In genomic region chr22:38373783-38374432, GRCh38 we compare ENCODE assay signal across 8 cellular contexts. TPM values are rescaled to one million over a fixed set of nuclear protein-coding genes. Genes with fewer than 3 reads are reported as not detected.
DNase-seq lines count a peak whose midpoint lies in the region; ATAC-seq and TF ChIP-seq lines count a peak whose summit lies in the region.
"Not testable (repeated sequence)": the region's sequence is repeated elsewhere in the genome, so short reads cannot be mapped to it uniquely, and the experiment has no call there.

No MANE protein-coding gene starts in this region.

- peak overlapping the region in 6 of 7 donors; percentile 29 to 91 (median 49) for H3K27ac Mint-ChIP-seq in CD4-positive, alpha-beta memory T cell
- H3K27ac Mint-ChIP-seq in activated B cell treated with CpG ODN at 0.5 μM for 24 hours, result peak overlapping the region; percentile 94
- not testable (repeated sequence) for H3K27ac Mint-ChIP-seq in activated naive CD4-positive, alpha-beta T cell treated with anti-CD3 and anti-CD28 coated beads for 36 hours; endothelial cell (ENCODE audit: unreplicated experiment)
- H3K27ac Mint-ChIP-seq in naive thymus-derived CD8-positive, alpha-beta T cell, result peak overlapping the region in 4 of 10 donors; percentile 60 to 70 (median 70)
- H3K27ac Mint-ChIP-seq in stimulated activated naive B cell treated with anti-CD40 and anti-IgM and Interleukin-4, amounts not matched to agents 10 μg/mL and 1 μg/mL and 100 μg/mL, for 72 hours, result peak overlapping the region; percentile 93

- CTCF ChIA-PET in CD4-positive, alpha-beta memory T cell (lab: Charles Lee; ENCODE audit: partially characterized antibody); OCI-LY7 (lab: Charles Lee; ENCODE audit: unreplicated experiment); activated B cell treated with CpG ODN at 0.5 μM for 24 hours (lab: Charles Lee): not testable (repeated sequence)
- CTCF ChIA-PET in activated naive CD4-positive, alpha-beta T cell treated with anti-CD3 and anti-CD28 coated beads for 36 hours (lab: Charles Lee), result interaction anchor here (0.5 to 1.0 kb wide), 2 partner anchors 39 to 129 kb away, joined by 3 to 5 read pairs; no protein-coding TSS in a partner anchor

- ATAC-seq in activated B cell treated with CpG ODN at 0.5 μM for 24 hours (ENCODE audit: low read depth), result peak; percentile 85
- ATAC-seq in naive thymus-derived CD8-positive, alpha-beta T cell, result peak in 1 of 2 donors; percentile 59
- peak; percentile 75 to 93 for ATAC-seq in stimulated activated naive B cell treated with anti-CD40 and anti-IgM and Interleukin-4, amounts not matched to agents 10 μg/mL and 1 μg/mL and 100 μg/mL, for 72 hours (replicated peaks)

- H3K4me2 ChIP-seq in OCI-LY7 (ENCODE audit: low read length), result peak overlapping the region; percentile 81

- BruUV-seq in OCI-LY7 (replicated peaks; lab: Mats Ljungman, UMichigan), result not testable (repeated sequence)

- not testable (repeated sequence) for H2AFZ ChIP-seq in OCI-LY7 (ENCODE audit: low read length)

- peak in 4 of 5 donors; percentile 20 to 63 (median 33) for DNase-seq in CD4-positive, alpha-beta memory T cell
- DNase-seq in GM20000 (ENCODE audit: low spot score) (peak; percentile 22), OCI-LY7 (ENCODE audit: low spot score) (peak; percentile 87), activated B cell treated with CpG ODN at 0.5 μM for 24 hours (peak; percentile 42)
- peak; percentile 49 for DNase-seq in activated naive CD4-positive, alpha-beta T cell treated with anti-CD3 and anti-CD28 coated beads for 36 hours
- DNase-seq in endothelial cell (ENCODE audit: low spot score), result not testable (repeated sequence)
- DNase-seq in naive thymus-derived CD8-positive, alpha-beta T cell, result peak in 2 of 10 donors; percentile 13 to 55
- DNase-seq in stimulated activated naive B cell treated with anti-CD40 and anti-IgM and Interleukin-4, amounts not matched to agents 10 μg/mL and 1 μg/mL and 100 μg/mL, for 72 hours, result peak; percentile 61

- H4K20me1 ChIP-seq in OCI-LY7 (ENCODE audit: insufficient read depth, low read length), result not testable (repeated sequence)

- H3K9me3 Mint-ChIP-seq in CD4-positive, alpha-beta memory T cell, result peaks cover 2 to 14% (median 7%) of the 10 kb centered on the region in 8 donors
- H3K9me3 Mint-ChIP-seq in activated B cell treated with CpG ODN at 0.5 μM for 24 hours; endothelial cell (ENCODE audit: unreplicated experiment): not testable (repeated sequence)
- peaks cover 13% of the 10 kb centered on the region for H3K9me3 Mint-ChIP-seq in activated naive CD4-positive, alpha-beta T cell treated with anti-CD3 and anti-CD28 coated beads for 36 hours
- H3K9me3 Mint-ChIP-seq in naive thymus-derived CD8-positive, alpha-beta T cell, result peaks cover 0 to 15% (median 7%) of the 10 kb centered on the region in 9 donors
- H3K9me3 Mint-ChIP-seq in stimulated activated naive B cell treated with anti-CD40 and anti-IgM and Interleukin-4, amounts not matched to agents 10 μg/mL and 1 μg/mL and 100 μg/mL, for 72 hours, result peaks cover 8 to 16% of the 10 kb centered on the region in 2 donors

- not testable (repeated sequence) for H3K27ac ChIP-seq in CD4-positive, alpha-beta memory T cell (ENCODE audit: low read depth, low read length)
- H3K27ac ChIP-seq in OCI-LY7 (ENCODE audit: low read depth, low read length, poor library complexity, severe bottlenecking), result peak overlapping the region; percentile 91

- not testable (repeated sequence) for H3K9me2 ChIP-seq in OCI-LY7 (ENCODE audit: insufficient read depth, low read length)

- POLR2A ChIA-PET in CD4-positive, alpha-beta memory T cell (lab: Charles Lee; ENCODE audit: partially characterized antibody); OCI-LY7 (lab: Charles Lee); naive thymus-derived CD8-positive, alpha-beta T cell (lab: Charles Lee): not testable (repeated sequence)
- POLR2A ChIA-PET in activated B cell treated with CpG ODN at 0.5 μM for 24 hours (lab: Charles Lee), result interaction anchor here (0.6 to 1.9 kb wide), 5 partner anchors 22 to 192 kb away, joined by 3 to 11 read pairs (median 5); no protein-coding TSS in a partner anchor

- H3K4me1 Mint-ChIP-seq in CD4-positive, alpha-beta memory T cell, result peaks cover 7 to 22% (median 11%) of the 10 kb centered on the region in 4 donors
- peaks cover 64% of the 10 kb centered on the region for H3K4me1 Mint-ChIP-seq in activated B cell treated with CpG ODN at 0.5 μM for 24 hours
- not testable (repeated sequence) for H3K4me1 Mint-ChIP-seq in activated naive CD4-positive, alpha-beta T cell treated with anti-CD3 and anti-CD28 coated beads for 36 hours (ENCODE audit: low read depth)
- H3K4me1 Mint-ChIP-seq in endothelial cell (ENCODE audit: unreplicated experiment), result peaks cover 22% of the 10 kb centered on the region
- peaks cover 7 to 35% (median 15%) of the 10 kb centered on the region in 4 donors for H3K4me1 Mint-ChIP-seq in naive thymus-derived CD8-positive, alpha-beta T cell
- H3K4me1 Mint-ChIP-seq in stimulated activated naive B cell treated with anti-CD40 and anti-IgM and Interleukin-4, amounts not matched to agents 10 μg/mL and 1 μg/mL and 100 μg/mL, for 72 hours, result peaks cover 35 to 70% of the 10 kb centered on the region in 2 donors

- H3K9me3 ChIP-seq in CD4-positive, alpha-beta memory T cell (ENCODE audit: control insufficient read depth in 1 of 2, low read length in 2 of 2), result not testable (repeated sequence)
- H3K9me3 ChIP-seq in OCI-LY7 (ENCODE audit: low read length), result peaks cover 25% of the 10 kb centered on the region; the same call in 1 of the 2 replicates

- peaks cover 11% of the 10 kb centered on the region for H3K4me1 ChIP-seq in CD4-positive, alpha-beta memory T cell (ENCODE audit: insufficient read depth, low read length)
- H3K4me1 ChIP-seq in OCI-LY7 (ENCODE audit: insufficient read depth, low read length, poor library complexity, severe bottlenecking), result peaks cover 41% of the 10 kb centered on the region

- TF ChIP-seq CTCF in GM20000 (IDR thresholded peaks at IDR 0.05; ENCODE audit: extremely low read depth, missing control alignments); OCI-LY7 (conservative IDR thresholded peaks at IDR 0.05; ENCODE audit: low read length); activated B cell treated with CpG ODN at 0.5 μM for 24 hours (IDR thresholded peaks at IDR 0.05); endothelial cell (IDR thresholded peaks at IDR 0.05; ENCODE audit: unreplicated experiment): not testable (repeated sequence)

- peaks cover 12 to 18% of the 10 kb centered on the region in 2 donors for H3K36me3 Mint-ChIP-seq in CD4-positive, alpha-beta memory T cell
- H3K36me3 Mint-ChIP-seq in activated B cell treated with CpG ODN at 0.5 μM for 24 hours (ENCODE audit: low read depth) (peaks cover 70% of the 10 kb centered on the region), endothelial cell (ENCODE audit: low read depth, unreplicated experiment) (peaks cover 53% of the 10 kb centered on the region)
- H3K36me3 Mint-ChIP-seq in activated naive CD4-positive, alpha-beta T cell treated with anti-CD3 and anti-CD28 coated beads for 36 hours (ENCODE audit: low read depth), result not testable (repeated sequence)
- peaks cover 0 to 11% (median 6%) of the 10 kb centered on the region in 3 donors for H3K36me3 Mint-ChIP-seq in naive thymus-derived CD8-positive, alpha-beta T cell
- peaks cover 58 to 74% of the 10 kb centered on the region in 2 donors for H3K36me3 Mint-ChIP-seq in stimulated activated naive B cell treated with anti-CD40 and anti-IgM and Interleukin-4, amounts not matched to agents 10 μg/mL and 1 μg/mL and 100 μg/mL, for 72 hours

- not testable (repeated sequence) for H3K27me3 ChIP-seq in CD4-positive, alpha-beta memory T cell (ENCODE audit: insufficient read depth, low read length)

- H3K79me2 ChIP-seq in OCI-LY7 (ENCODE audit: insufficient read depth, low read depth, low read length), result not testable (repeated sequence)

- H3K27me3 Mint-ChIP-seq in CD4-positive, alpha-beta memory T cell; activated B cell treated with CpG ODN at 0.5 μM for 24 hours; activated naive CD4-positive, alpha-beta T cell treated with anti-CD3 and anti-CD28 coated beads for 36 hours (ENCODE audit: low read depth); endothelial cell (ENCODE audit: unreplicated experiment); naive thymus-derived CD8-positive, alpha-beta T cell; stimulated activated naive B cell treated with anti-CD40 and anti-IgM and Interleukin-4, amounts not matched to agents 10 μg/mL and 1 μg/mL and 100 μg/mL, for 72 hours: not testable (repeated sequence)

- H3K36me3 ChIP-seq in CD4-positive, alpha-beta memory T cell (ENCODE audit: insufficient read depth, low read length), result not testable (repeated sequence)
- peaks cover 48% of the 10 kb centered on the region for H3K36me3 ChIP-seq in OCI-LY7 (ENCODE audit: insufficient read depth, low read length)

- peak overlapping the region in 4 of 8 donors; percentile 25 to 68 (median 28) for H3K4me3 Mint-ChIP-seq in CD4-positive, alpha-beta memory T cell
- H3K4me3 Mint-ChIP-seq in activated B cell treated with CpG ODN at 0.5 μM for 24 hours (peak overlapping the region; percentile 66), endothelial cell (ENCODE audit: unreplicated experiment) (peak overlapping the region; percentile 76)
- not testable (repeated sequence) for H3K4me3 Mint-ChIP-seq in activated naive CD4-positive, alpha-beta T cell treated with anti-CD3 and anti-CD28 coated beads for 36 hours
- H3K4me3 Mint-ChIP-seq in naive thymus-derived CD8-positive, alpha-beta T cell, result peak overlapping the region in 6 of 10 donors; percentile 22 to 59 (median 30)
- peak overlapping the region; percentile 32 to 37 for H3K4me3 Mint-ChIP-seq in stimulated activated naive B cell treated with anti-CD40 and anti-IgM and Interleukin-4, amounts not matched to agents 10 μg/mL and 1 μg/mL and 100 μg/mL, for 72 hours

- not testable (repeated sequence) for H3K4me3 ChIP-seq in CD4-positive, alpha-beta memory T cell (ENCODE audit: low read length in 2 of 2)
- peak overlapping the region; percentile 19 for H3K4me3 ChIP-seq in OCI-LY7 (ENCODE audit: low read depth, low read length, poor library complexity, severe bottlenecking)

- intact Hi-C loops in CD4-positive, alpha-beta memory T cell (cut with micrococcal nuclease); OCI-LY7 (cut with micrococcal nuclease; ENCODE audit: unreplicated experiment); activated naive CD4-positive, alpha-beta T cell treated with anti-CD3 and anti-CD28 coated beads for 36 hours (cut with micrococcal nuclease): not testable (repeated sequence)
- intact Hi-C loops in activated B cell treated with CpG ODN at 0.5 μM for 24 hours (cut with micrococcal nuclease), result loop anchor here (1.0 to 2.0 kb wide), 2 partner anchors 15 to 24 kb away; no protein-coding TSS in a partner anchor

RNA-seq across cellular contexts. Expression of gene CSNK1E, which starts 56.7 kb away (rescaled TPM):
- total RNA-seq in CD4-positive, alpha-beta memory T cell, result 100 to 1,000 TPM; 100 to 103 TPM
- 10 to 100 TPM in 1 of 2 donors, 1 to 10 TPM in 1; 8.8 to 13.3 TPM for polyA plus RNA-seq in CD4-positive, alpha-beta memory T cell
- 152 and 182 TPM in 2 replicates for total RNA-seq in OCI-LY7 (2014; rRNA removed; shearing (Covaris generic))
- total RNA-seq in OCI-LY7 (2022) (203 and 211 TPM in 2 replicates), activated B cell treated with CpG ODN at 0.5 μM for 24 hours (80.6 and 85.2 TPM in 2 replicates), endothelial cell (ENCODE audit: unreplicated experiment) (144 TPM)
- total RNA-seq in activated naive CD4-positive, alpha-beta T cell treated with anti-CD3 and anti-CD28 coated beads for 36 hours, result 100 to 1,000 TPM; 105 to 108 TPM
- 100 to 1,000 TPM; 113 to 116 TPM for total RNA-seq in naive thymus-derived CD8-positive, alpha-beta T cell
- 10 to 100 TPM in 2 of 3 donors, 1 to 10 TPM in 1; 9.1 to 16.1 (median 15.0) TPM for polyA plus RNA-seq in naive thymus-derived CD8-positive, alpha-beta T cell
